In the genomic region with DNA sequence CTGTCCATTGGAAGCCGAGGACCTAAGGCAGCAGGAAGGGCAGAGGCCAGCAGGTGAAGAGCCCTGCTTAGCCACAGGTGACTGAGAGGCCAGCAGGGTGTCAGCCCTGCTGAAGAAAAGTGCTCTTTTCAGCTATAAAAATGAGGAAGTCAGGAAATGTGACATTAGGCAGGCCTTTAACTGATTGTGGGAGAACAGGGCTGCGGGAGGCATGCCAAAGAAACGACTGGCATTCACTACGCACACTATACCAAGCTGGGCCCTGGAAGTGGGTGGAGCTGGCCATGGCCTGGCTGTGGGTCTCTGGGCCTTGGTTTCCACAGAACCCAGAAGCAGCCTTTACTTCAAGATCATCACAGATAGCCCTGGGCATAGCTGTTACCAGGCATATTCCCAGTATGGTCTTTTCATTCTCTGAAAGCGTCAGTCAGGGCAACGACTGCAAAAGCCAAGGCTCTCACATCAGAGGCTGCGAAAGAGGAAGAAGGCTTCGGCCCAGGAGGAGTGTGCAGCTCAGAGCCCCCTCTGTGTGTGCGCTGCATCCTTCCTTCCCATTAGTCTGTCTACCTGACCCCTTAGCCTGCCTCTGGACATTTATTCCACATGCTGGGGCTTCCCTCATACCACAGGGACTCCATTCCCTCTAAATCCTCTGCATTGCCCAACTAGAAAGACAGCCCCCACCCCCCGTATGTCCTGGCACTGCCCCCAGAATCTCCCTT, we compare ENCODE assay signal across 8 cellular contexts. TPM values are rescaled to one million over a fixed set of nuclear protein-coding genes. Genes with fewer than 3 reads are reported as not detected.
DNase-seq lines count a peak whose midpoint lies in the region; ATAC-seq, FAIRE-seq and TF ChIP-seq lines count a peak whose summit lies in the region.

No MANE protein-coding gene starts in this region.

- peak overlapping the region; percentile 41 for H3K4me2 ChIP-seq in parathyroid adenoma (ENCODE audit: low read length)

- H3K4me3 ChIP-seq in parathyroid adenoma (ENCODE audit: low read depth, low read length): peak overlapping the region; percentile 26

- TF ChIP-seq CTCF in parathyroid adenoma (IDR thresholded peaks at IDR 0.05): no peak

- H3K27ac Mint-ChIP-seq in effector memory CD8-positive, alpha-beta T cell: peak overlapping the region; percentile 91 to 95

- DNase-seq in GDM1 (lab: John Stamatoyannopoulos, UW): peak; percentile 66
- peak; percentile 60 for DNase-seq in RCC 7860 (ENCODE audit: low spot score)
- no peak for DNase-seq in effector memory CD8-positive, alpha-beta T cell
- DNase-seq in SK-N-DZ (ENCODE audit: low spot score): no peak
- DNase-seq in 8988T: no peak

- H3K9me3 Mint-ChIP-seq in effector memory CD8-positive, alpha-beta T cell: no peaks in the 10 kb centered on the region

- no peaks in the 10 kb centered on the region for H3K9me3 ChIP-seq in parathyroid adenoma (ENCODE audit: control insufficient read depth, low read length)

- H3K4me3 Mint-ChIP-seq in effector memory CD8-positive, alpha-beta T cell: peak overlapping the region; percentile 69 to 84

- peaks cover 38% of the 10 kb centered on the region for H3K4me1 ChIP-seq in parathyroid adenoma

- H3K27me3 ChIP-seq in parathyroid adenoma (ENCODE audit: control insufficient read depth, insufficient read depth, low read length): no peaks in the 10 kb centered on the region

- no peak for ATAC-seq in effector memory CD8-positive, alpha-beta T cell (replicated peaks)
- ATAC-seq in GM21367 (IDR thresholded peaks at IDR 0.05; ENCODE audit: unreplicated experiment): no peak
- no peak for ATAC-seq in GM18511 (IDR thresholded peaks at IDR 0.05; ENCODE audit: unreplicated experiment)

- peaks cover 71% of the 10 kb centered on the region for H3K36me3 Mint-ChIP-seq in effector memory CD8-positive, alpha-beta T cell (ENCODE audit: insufficient read depth)

- no peaks in the 10 kb centered on the region for H3K27me3 Mint-ChIP-seq in effector memory CD8-positive, alpha-beta T cell

- peaks cover 78 to 82% of the 10 kb centered on the region in 2 donors for H3K4me1 Mint-ChIP-seq in effector memory CD8-positive, alpha-beta T cell (ENCODE audit: low read depth in 2 of 2)

- H3K27ac ChIP-seq in parathyroid adenoma: peak overlapping the region; percentile 92

- no peak overlapping the region for H3K9ac ChIP-seq in parathyroid adenoma

- FAIRE-seq in RCC 7860 (lab: Jason Lieb, UNC): peak; percentile 5

- peaks cover 12% of the 10 kb centered on the region for H3K79me2 ChIP-seq in parathyroid adenoma

- no peak overlapping the region for H2AFZ ChIP-seq in parathyroid adenoma

- H3K36me3 ChIP-seq in parathyroid adenoma (ENCODE audit: control insufficient read depth, insufficient read depth, low read length): no peaks in the 10 kb centered on the region

RNA-seq across cellular contexts. Expression of a gene that starts 14.3 kb away (rescaled TPM):
- 33.7 and 85.1 TPM in 2 replicates for polyA plus RNA-seq in SK-N-DZ (2014; cell fraction: cytosol; rRNA removed)
- polyA plus RNA-seq in SK-N-DZ (2014; cell fraction: nucleus; rRNA removed): 30.9 and 37.5 TPM in 2 replicates

Comparison
In these comparisons a context has a peak if more than half of its experiments do, and no peak if none do; other contexts are left out.
1. DNase-seq: peak in GDM1 (single experiment) and RCC 7860 (single experiment); none in effector memory CD8-positive, alpha-beta T cell (0 of 3), SK-N-DZ (single experiment) and 8988T (single experiment).